ENCODE assay signal across 19 cellular contexts in the genomic region with DNA sequence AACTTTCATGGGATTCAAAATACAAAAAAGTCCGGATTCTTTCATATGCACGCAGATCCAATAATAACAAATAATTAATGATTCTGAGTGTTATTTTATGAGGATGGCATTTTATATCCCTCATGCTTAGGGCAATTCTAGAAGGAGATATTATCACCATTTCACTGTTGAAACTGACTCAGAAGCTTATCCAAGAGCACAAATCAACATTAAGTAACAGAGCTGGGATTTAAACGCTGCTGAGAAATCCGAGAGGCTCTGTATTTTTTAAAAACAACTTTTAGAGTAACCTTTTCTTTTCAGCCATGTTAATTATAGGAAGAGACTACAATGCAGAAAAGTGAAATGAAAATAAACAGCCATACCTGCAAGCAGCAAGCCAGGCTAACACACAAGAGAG.
"Had no signal": no experiment of that assay in that cellular context is flagged by ENCODE, and none has a peak within 500 bp of the region (broad histone marks: within the 10 kb centered on the region; RNA-seq: fewer than 3 reads in every experiment).

No MANE protein-coding gene starts in this region.

- H3K9me3 Mint-ChIP-seq: activated naive CD4-positive, alpha-beta T cell treated with anti-CD3 and anti-CD28 coated beads, Interleukin-2, amount 10 ng/mL, durations not matched to agents 7 days and 5 days; neural crest cell; stimulated activated naive B cell treated with anti-CD40 and anti-IgM and Interleukin-4, amounts not matched to agents 10 μg/mL and 1 μg/mL and 100 μg/mL, for 72 hours; T-helper 1 cell treated with Interleukin-12 subunit alpha and Interleukin-12 subunit beta and Interleukin-4 antibody, amounts not matched to agents 30 μg/mL and 1 μg/mL, for 36 hours had no signal

- H3K4me3 Mint-ChIP-seq: activated naive CD4-positive, alpha-beta T cell treated with anti-CD3 and anti-CD28 coated beads, Interleukin-2, amount 10 ng/mL, durations not matched to agents 7 days and 5 days; activated naive CD8-positive, alpha-beta T cell treated with anti-CD3 and anti-CD28 coated beads, Interleukin-2, amount 50 U/mL, for 24 hours; neural crest cell; stimulated activated naive B cell treated with anti-CD40 and anti-IgM and Interleukin-4, amounts not matched to agents 10 μg/mL and 1 μg/mL and 100 μg/mL, for 72 hours; T-helper 1 cell treated with Interleukin-12 subunit alpha and Interleukin-12 subunit beta and Interleukin-4 antibody, amounts not matched to agents 30 μg/mL and 1 μg/mL, for 36 hours had no signal

- ATAC-seq: activated naive CD8-positive, alpha-beta T cell treated with anti-CD3 and anti-CD28 coated beads, Interleukin-2, amount 50 U/mL, for 24 hours; lower lobe of right lung; sciatic nerve; stimulated activated naive B cell treated with anti-CD40 and anti-IgM and Interleukin-4, amounts not matched to agents 10 μg/mL and 1 μg/mL and 100 μg/mL, for 72 hours had no signal

- H3K4me1 ChIP-seq: ascending aorta, esophagus squamous epithelium, lower lobe of right lung had no signal

- H3K36me3 ChIP-seq: ascending aorta, esophagus squamous epithelium, lower lobe of right lung had no signal

- H3K4me1 Mint-ChIP-seq: activated naive CD4-positive, alpha-beta T cell treated with anti-CD3 and anti-CD28 coated beads, Interleukin-2, amount 10 ng/mL, durations not matched to agents 7 days and 5 days; activated naive CD8-positive, alpha-beta T cell treated with anti-CD3 and anti-CD28 coated beads, Interleukin-2, amount 50 U/mL, for 24 hours; neural crest cell; stimulated activated naive B cell treated with anti-CD40 and anti-IgM and Interleukin-4, amounts not matched to agents 10 μg/mL and 1 μg/mL and 100 μg/mL, for 72 hours had no signal

- FAIRE-seq: bronchial epithelial cell, endothelial cell of umbilical vein, keratinocyte had no signal

- H3K4me3 ChIP-seq: ascending aorta, esophagus squamous epithelium, lower lobe of right lung had no signal

- H3K9me3 ChIP-seq: esophagus squamous epithelium, lower lobe of right lung had no signal

- H3K27me3 ChIP-seq: ascending aorta, esophagus squamous epithelium had no signal

- H3K36me3 Mint-ChIP-seq: activated naive CD4-positive, alpha-beta T cell treated with anti-CD3 and anti-CD28 coated beads, Interleukin-2, amount 10 ng/mL, durations not matched to agents 7 days and 5 days; stimulated activated naive B cell treated with anti-CD40 and anti-IgM and Interleukin-4, amounts not matched to agents 10 μg/mL and 1 μg/mL and 100 μg/mL, for 72 hours had no signal

- H3K27ac Mint-ChIP-seq: activated naive CD4-positive, alpha-beta T cell treated with anti-CD3 and anti-CD28 coated beads, Interleukin-2, amount 10 ng/mL, durations not matched to agents 7 days and 5 days; activated naive CD8-positive, alpha-beta T cell treated with anti-CD3 and anti-CD28 coated beads, Interleukin-2, amount 50 U/mL, for 24 hours; stimulated activated naive B cell treated with anti-CD40 and anti-IgM and Interleukin-4, amounts not matched to agents 10 μg/mL and 1 μg/mL and 100 μg/mL, for 72 hours; T-helper 1 cell treated with Interleukin-12 subunit alpha and Interleukin-12 subunit beta and Interleukin-4 antibody, amounts not matched to agents 30 μg/mL and 1 μg/mL, for 36 hours had no signal

- H3K27ac ChIP-seq: ascending aorta, esophagus squamous epithelium, lower lobe of right lung had no signal

- DNase-seq: activated CD4-positive, alpha-beta T cell treated with anti-CD3 and anti-CD28 coated beads for 1 hour; activated CD8-positive, alpha-beta memory T cell treated with anti-CD3 and anti-CD28 coated beads for 24 hours; activated CD8-positive, alpha-beta memory T cell treated with anti-CD3 and anti-CD28 coated beads, Interleukin-2, amount 50 U/mL, for 48 hours; activated effector memory CD4-positive, alpha-beta T cell treated with Interleukin-2 at 50 U/mL for 16 hours; activated naive CD4-positive, alpha-beta T cell treated with anti-CD3 and anti-CD28 coated beads, Interleukin-2, amount 10 ng/mL, durations not matched to agents 7 days and 5 days; activated naive CD8-positive, alpha-beta T cell treated with anti-CD3 and anti-CD28 coated beads, Interleukin-2, amount 50 U/mL, for 24 hours; activated T-cell treated with anti-CD3 and anti-CD28 coated beads, Interleukin-2, amount 50 U/mL, for 48 hours; dermis blood vessel endothelial cell; effector memory CD4-positive, alpha-beta T cell; esophagus squamous epithelium; lower lobe of right lung; stimulated activated naive B cell treated with anti-CD40 and anti-IgM and Interleukin-4, amounts not matched to agents 10 μg/mL and 1 μg/mL and 100 μg/mL, for 72 hours had no signal
